In genomic region chr15:31696516-31696915, GRCh38 we compare ENCODE assay signal across 6 cellular contexts.
A peak's percentile ranks its signal among the peaks of the same experiment; 100 is the strongest.
DNase-seq lines count a peak whose midpoint lies in the region; ATAC-seq and TF ChIP-seq lines count a peak whose summit lies in the region.
"Not testable (repeated sequence)": the region's sequence is repeated elsewhere in the genome, so short reads cannot be mapped to it uniquely, and the experiment has no call there.

No MANE protein-coding gene starts in this region.

- TF ChIP-seq CTCF in GM12865 (IDR thresholded peaks at IDR 0.05; ENCODE audit: insufficient read depth, low read depth, low read length, missing control alignments); RWPE2 (IDR thresholded peaks at IDR 0.05; ENCODE audit: poor library complexity, severe bottlenecking): not testable (repeated sequence)

- DNase-seq in EL: peak; percentile 0
- DNase-seq in GM12865 (ENCODE audit: low read depth): peak; percentile 3
- DNase-seq in RWPE2 (ENCODE audit: low spot score); stimulated activated effector memory CD8-positive, alpha-beta T cell treated with anti-CD3 and anti-CD28 coated beads, Interleukin-12 subunit alpha, Interleukin-12 subunit beta, amount 100 ng/mL, for 72 hours (ENCODE audit: low spot score in 2 of 2): not testable (repeated sequence)

- H3K9me3 Mint-ChIP-seq in stimulated activated effector memory CD8-positive, alpha-beta T cell treated with anti-CD3 and anti-CD28 coated beads, Interleukin-12 subunit alpha, Interleukin-12 subunit beta, amount 100 ng/mL, for 72 hours: not testable (repeated sequence)

- not testable (repeated sequence) for H3K4me1 ChIP-seq in RWPE2 (ENCODE audit: insufficient read depth, poor library complexity, severe bottlenecking)

- H3K27ac Mint-ChIP-seq in stimulated activated effector memory CD8-positive, alpha-beta T cell treated with anti-CD3 and anti-CD28 coated beads, Interleukin-12 subunit alpha, Interleukin-12 subunit beta, amount 100 ng/mL, for 72 hours: not testable (repeated sequence)

- not testable (repeated sequence) for H3K4me3 Mint-ChIP-seq in stimulated activated effector memory CD8-positive, alpha-beta T cell treated with anti-CD3 and anti-CD28 coated beads, Interleukin-12 subunit alpha, Interleukin-12 subunit beta, amount 100 ng/mL, for 72 hours

- ATAC-seq in HG02610 (IDR thresholded peaks at IDR 0.05; ENCODE audit: unreplicated experiment): peak; percentile 59
- peak; percentile 40; the same call in 1 of the 3 replicates for ATAC-seq in RWPE2 (ENCODE audit: low read depth)
- peak; percentile 23 for ATAC-seq in esophagus mucosa
- peak; percentile 39 for ATAC-seq in stimulated activated effector memory CD8-positive, alpha-beta T cell treated with anti-CD3 and anti-CD28 coated beads, Interleukin-12 subunit alpha, Interleukin-12 subunit beta, amount 100 ng/mL, for 72 hours

- not testable (repeated sequence) for H3K27ac ChIP-seq in RWPE2 (ENCODE audit: poor library complexity, severe bottlenecking)

- not testable (repeated sequence) for H3K36me3 Mint-ChIP-seq in stimulated activated effector memory CD8-positive, alpha-beta T cell treated with anti-CD3 and anti-CD28 coated beads, Interleukin-12 subunit alpha, Interleukin-12 subunit beta, amount 100 ng/mL, for 72 hours

- not testable (repeated sequence) for H3K4me3 ChIP-seq in GM12865 (ENCODE audit: low read depth, low read length); RWPE2 (ENCODE audit: severe bottlenecking)

- not testable (repeated sequence) for H3K27me3 ChIP-seq in RWPE2 (ENCODE audit: insufficient read depth, poor library complexity, severe bottlenecking)

- H3K9me3 ChIP-seq in RWPE2 (ENCODE audit: severe bottlenecking): not testable (repeated sequence)

- not testable (repeated sequence) for H3K4me1 Mint-ChIP-seq in stimulated activated effector memory CD8-positive, alpha-beta T cell treated with anti-CD3 and anti-CD28 coated beads, Interleukin-12 subunit alpha, Interleukin-12 subunit beta, amount 100 ng/mL, for 72 hours

- H3K36me3 ChIP-seq in RWPE2 (ENCODE audit: low read depth): not testable (repeated sequence)
